In the genomic region with DNA sequence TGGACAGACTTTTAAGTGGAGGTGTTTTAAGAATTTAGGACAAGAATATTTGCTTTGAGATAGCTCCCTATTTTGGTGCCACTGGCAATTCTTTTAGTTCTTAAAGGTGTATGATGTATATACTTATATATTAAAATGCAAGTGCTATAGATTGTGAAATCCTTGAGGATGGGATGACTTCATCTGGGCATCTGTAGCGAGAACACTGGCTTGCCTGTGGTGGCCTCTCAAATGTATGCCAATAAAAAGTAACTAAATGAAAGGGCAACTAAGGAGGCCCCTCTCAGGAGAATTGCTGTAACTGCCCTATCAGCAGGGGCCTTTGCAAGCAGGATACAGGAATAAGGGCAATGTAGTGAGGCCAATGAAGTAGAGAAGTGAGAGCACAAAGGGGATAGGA, we compare ENCODE assay signal across 23 cellular contexts. TPM values are rescaled to one million over a fixed set of nuclear protein-coding genes. Genes with fewer than 3 reads are reported as not detected.
DNase-seq lines count a peak whose midpoint lies in the region; ATAC-seq, FAIRE-seq and TF ChIP-seq lines count a peak whose summit lies in the region.
"Had no signal": no experiment of that assay in that cellular context is flagged by ENCODE, and none has a peak within 500 bp of the region (broad histone marks: within the 10 kb centered on the region; RNA-seq: fewer than 3 reads in every experiment).

No MANE protein-coding gene starts in this region.

- POLR2A ChIA-PET in HepG2 (lab: Yijun Ruan, JAX) (no interaction called here), K562 (lab: Yijun Ruan, JAX) (no interaction called here)
- POLR2A ChIA-PET in CD8-positive, alpha-beta T cell (lab: Charles Lee), result no interaction called here

- FAIRE-seq in HepG2 (lab: Jason Lieb, UNC), result no peak
- no peak for FAIRE-seq in K562 (lab: Jason Lieb, UNC)

- ATAC-seq in HepG2 (no peak), right lobe of liver (no peak), K562 (no peak), naive B cell (ENCODE audit: low read depth in 2 of 2) (no peak), GM19351 (IDR thresholded peaks at IDR 0.05; ENCODE audit: unreplicated experiment) (no peak)
- no peak for ATAC-seq in stimulated activated naive CD8-positive, alpha-beta T cell treated with anti-CD3 and anti-CD28 coated beads, Interleukin-15, amount 100 ng/mL, for 72 hours
- ATAC-seq in CD8-positive, alpha-beta T cell, result no peak
- ATAC-seq: activated CD4-positive, CD25-positive, alpha-beta regulatory T cell treated with anti-CD3 and anti-CD28 coated beads, Interleukin-2, amount 50 U/mL, for 24 hours; activated naive CD8-positive, alpha-beta T cell treated with anti-CD3 and anti-CD28 coated beads, Interleukin-2, amount 50 U/mL, for 24 hours had no signal

- H3K9me1 ChIP-seq in K562 (ENCODE audit: control insufficient read depth, insufficient read depth, low read length), result no peaks in the 10 kb centered on the region

- 72% methylated on average over 1 of the region's 1 CpG for WGBS in HepG2 (ENCODE audit: low lambda C conversion rate)
- WGBS in right lobe of liver (ENCODE audit: insufficient coverage, low coverage, low lambda C conversion rate, missing lambda C conversion rate), result 83% methylated on average over 1 of the region's 1 CpG
- 100% methylated on average over 1 of the region's 1 CpG for WGBS in K562 (ENCODE audit: insufficient coverage, low coverage, missing lambda C conversion rate)

- no peak overlapping the region for H3K27ac ChIP-seq in HepG2 (ENCODE audit: extremely low read length, insufficient read depth, low read length)
- H3K27ac ChIP-seq in right lobe of liver, result no peak overlapping the region
- H3K27ac ChIP-seq in K562 (ENCODE audit: extremely low read depth, low read depth, low read length), result no peak overlapping the region; the same call in 2 of the 3 replicates
- H3K27ac ChIP-seq in CD8-positive, alpha-beta T cell (ENCODE audit: low read depth, low read length), result no peak overlapping the region
- H3K27ac ChIP-seq: esophagus squamous epithelium, hepatocyte, SJSA1, tibial artery had no signal

- H3K79me2 ChIP-seq in HepG2 (ENCODE audit: insufficient read depth, low read length), result peaks cover 20% of the 10 kb centered on the region
- peaks cover 29% of the 10 kb centered on the region for H3K79me2 ChIP-seq in K562 (ENCODE audit: control insufficient read depth, insufficient read depth, low read length)

- H3K4me2 ChIP-seq in HepG2 (ENCODE audit: low read depth, low read length) (peak overlapping the region; percentile 91), K562 (ENCODE audit: insufficient read depth, low read length) (peak overlapping the region; percentile 89; the same call in 1 of the 2 replicates)
- H3K4me2 ChIP-seq: hepatocyte had no signal

- peak overlapping the region in 1 of 3 experiments; percentile 98; a peak in 3 of 6 replicates for H3K4me3 ChIP-seq in HepG2 (replicated peaks in 1 of 3; ENCODE audit: insufficient read depth in 1 of 3, low read depth in 2 of 3, low read length in 3 of 3)
- no peak overlapping the region for H3K4me3 ChIP-seq in right lobe of liver
- no peak overlapping the region for H3K4me3 ChIP-seq in K562
- H3K4me3 ChIP-seq in CD8-positive, alpha-beta T cell (ENCODE audit: low read depth, low read length), result no peak overlapping the region
- H3K4me3 ChIP-seq: esophagus squamous epithelium, hepatocyte, SJSA1 had no signal

- no peaks in the 10 kb centered on the region for H3K36me3 Mint-ChIP-seq in naive B cell
- H3K36me3 Mint-ChIP-seq in CD8-positive, alpha-beta T cell, result peaks cover 6% of the 10 kb centered on the region
- H3K36me3 Mint-ChIP-seq: stimulated activated naive B cell treated with anti-CD40 and anti-IgM and Interleukin-4, amounts not matched to agents 10 μg/mL and 1 μg/mL and 100 μg/mL, for 72 hours had no signal

- TF ChIP-seq EP300 in HepG2 (IDR thresholded peaks at IDR 0.05; ENCODE audit: low read depth in 2 of 2, low read length in 2 of 2) (no peak), HepG2 (CRISPR knock-in tag; IDR thresholded peaks at IDR 0.05; ENCODE audit: borderline replicate concordance) (no peak), K562 (IDR thresholded peaks at IDR 0.05; ENCODE audit: low read length) (no peak)

- H3K27me3 ChIP-seq in HepG2 (ENCODE audit: control insufficient read depth in 1 of 2, insufficient read depth in 2 of 2, low read length in 2 of 2), result no peaks in the 10 kb centered on the region; a peak in 1 of 5 replicates
- no peaks in the 10 kb centered on the region for H3K27me3 ChIP-seq in right lobe of liver
- no peaks in the 10 kb centered on the region for H3K27me3 ChIP-seq in K562 (ENCODE audit: control insufficient read depth in 2 of 2, insufficient read depth in 2 of 2, low read length in 2 of 2)
- H3K27me3 ChIP-seq in CD8-positive, alpha-beta T cell (ENCODE audit: insufficient read depth, low read length), result peaks cover 5% of the 10 kb centered on the region
- H3K27me3 ChIP-seq: breast epithelium, esophagus squamous epithelium, hepatocyte, SJSA1, tibial artery had no signal

- no peak overlapping the region for H3K27ac Mint-ChIP-seq in naive B cell
- H3K27ac Mint-ChIP-seq in stimulated activated naive CD8-positive, alpha-beta T cell treated with anti-CD3 and anti-CD28 coated beads, Interleukin-15, amount 100 ng/mL, for 72 hours, result no peak overlapping the region
- no peak overlapping the region for H3K27ac Mint-ChIP-seq in CD8-positive, alpha-beta T cell
- H3K27ac Mint-ChIP-seq: activated naive CD8-positive, alpha-beta T cell treated with anti-CD3 and anti-CD28 coated beads, Interleukin-2, amount 50 U/mL, for 24 hours; stimulated activated naive B cell treated with anti-CD40 and anti-IgM and Interleukin-4, amounts not matched to agents 10 μg/mL and 1 μg/mL and 100 μg/mL, for 72 hours had no signal

- TF ChIP-seq RAD21 in HepG2 (CRISPR knock-in tag; IDR thresholded peaks at IDR 0.05) (no peak), K562 (CRISPR knock-in tag; conservative IDR thresholded peaks at IDR 0.05 in 1 of 2, IDR thresholded peaks at IDR 0.05 in 1 of 2) (no peak)

- H3K9ac ChIP-seq in HepG2 (ENCODE audit: insufficient read depth, low read depth, low read length) (no peak overlapping the region), K562 (ENCODE audit: insufficient read depth in 1 of 2, low read depth in 2 of 2, low read length in 2 of 2) (no peak overlapping the region)

- in situ Hi-C loops in HepG2 (cut with HindIII; ENCODE audit: extremely low pct_ligation_motif_present, low pct_unique_long_range_greater_than_20kb) (no loop called here), K562 (cut with MboI) (no loop called here), G401 (cut with HindIII; ENCODE audit: low sequenced_read_pairs) (no loop called here)

- H3K27me3 Mint-ChIP-seq in naive B cell, result peaks cover 0 to 11% (median 0%) of the 10 kb centered on the region in 3 donors
- H3K27me3 Mint-ChIP-seq in stimulated activated naive CD8-positive, alpha-beta T cell treated with anti-CD3 and anti-CD28 coated beads, Interleukin-15, amount 100 ng/mL, for 72 hours, result peaks cover 10% of the 10 kb centered on the region
- H3K27me3 Mint-ChIP-seq in CD8-positive, alpha-beta T cell (ENCODE audit: low read depth), result peaks cover 5% of the 10 kb centered on the region
- H3K27me3 Mint-ChIP-seq: activated naive CD8-positive, alpha-beta T cell treated with anti-CD3 and anti-CD28 coated beads, Interleukin-2, amount 50 U/mL, for 24 hours; stimulated activated naive B cell treated with anti-CD40 and anti-IgM and Interleukin-4, amounts not matched to agents 10 μg/mL and 1 μg/mL and 100 μg/mL, for 72 hours had no signal

- no peaks in the 10 kb centered on the region for H3K9me3 Mint-ChIP-seq in naive B cell
- no peaks in the 10 kb centered on the region for H3K9me3 Mint-ChIP-seq in stimulated activated naive CD8-positive, alpha-beta T cell treated with anti-CD3 and anti-CD28 coated beads, Interleukin-15, amount 100 ng/mL, for 72 hours
- H3K9me3 Mint-ChIP-seq in CD8-positive, alpha-beta T cell, result no peaks in the 10 kb centered on the region
- H3K9me3 Mint-ChIP-seq: activated naive CD8-positive, alpha-beta T cell treated with anti-CD3 and anti-CD28 coated beads, Interleukin-2, amount 50 U/mL, for 24 hours; stimulated activated naive B cell treated with anti-CD40 and anti-IgM and Interleukin-4, amounts not matched to agents 10 μg/mL and 1 μg/mL and 100 μg/mL, for 72 hours had no signal

- peak overlapping the region in 5 of 8 donors; percentile 4 to 96 (median 54) for H3K4me3 Mint-ChIP-seq in naive B cell
- no peak overlapping the region for H3K4me3 Mint-ChIP-seq in stimulated activated naive CD8-positive, alpha-beta T cell treated with anti-CD3 and anti-CD28 coated beads, Interleukin-15, amount 100 ng/mL, for 72 hours
- no peak overlapping the region for H3K4me3 Mint-ChIP-seq in CD8-positive, alpha-beta T cell
- H3K4me3 Mint-ChIP-seq: activated naive CD8-positive, alpha-beta T cell treated with anti-CD3 and anti-CD28 coated beads, Interleukin-2, amount 50 U/mL, for 24 hours had no signal

- no peaks in the 10 kb centered on the region for H4K20me1 ChIP-seq in HepG2 (ENCODE audit: insufficient read depth, low read length)
- H4K20me1 ChIP-seq in K562 (replicated peaks; ENCODE audit: control insufficient read depth, insufficient read depth, low read length), result no peaks in the 10 kb centered on the region

- CTCF ChIA-PET in HepG2 (lab: Yijun Ruan, JAX; ENCODE audit: low intra/inter-chr PET ratio, low total read pairs) (no interaction called here), K562 (lab: Yijun Ruan, JAX; ENCODE audit: low intra/inter-chr PET ratio) (no interaction called here)
- CTCF ChIA-PET in CD8-positive, alpha-beta T cell (lab: Charles Lee), result no interaction called here

- H3K9me3 ChIP-seq in HepG2 (ENCODE audit: low read length) (no peaks in the 10 kb centered on the region), right lobe of liver (no peaks in the 10 kb centered on the region), K562 (replicated peaks; ENCODE audit: control insufficient read depth, insufficient read depth, low read depth, low read length) (no peaks in the 10 kb centered on the region)
- no peaks in the 10 kb centered on the region for H3K9me3 ChIP-seq in CD8-positive, alpha-beta T cell (ENCODE audit: low read length)
- H3K9me3 ChIP-seq: breast epithelium, esophagus squamous epithelium, SJSA1, tibial artery had no signal

- TF ChIP-seq POLR2A in HepG2 (IDR thresholded peaks at IDR 0.05; ENCODE audit: insufficient read depth in 1 of 2, low read depth in 2 of 2, low read length in 2 of 2), result no peak
- no peak for TF ChIP-seq POLR2A in right lobe of liver (IDR thresholded peaks at IDR 0.05)
- no peak for TF ChIP-seq POLR2A in K562 (conservative IDR thresholded peaks at IDR 0.05)

- BruUV-seq in HepG2 (replicated peaks; lab: Mats Ljungman, UMichigan), result no TSS peak
- BruUV-seq in K562 (replicated peaks; lab: Mats Ljungman, UMichigan), result no TSS peak

- H2AFZ ChIP-seq in HepG2 (ENCODE audit: low read length) (no peak overlapping the region), K562 (ENCODE audit: low read depth, low read length) (peak overlapping the region; percentile 92)
- H2AFZ ChIP-seq: hepatocyte had no signal

- H3K36me3 ChIP-seq in HepG2 (replicated peaks in 1 of 2; ENCODE audit: control insufficient read depth in 1 of 2, insufficient read depth in 2 of 2, low read length in 2 of 2) (no peaks in the 10 kb centered on the region), right lobe of liver (no peaks in the 10 kb centered on the region), K562 (ENCODE audit: control insufficient read depth, insufficient read depth, low read length) (peaks cover 13% of the 10 kb centered on the region)
- no peaks in the 10 kb centered on the region for H3K36me3 ChIP-seq in CD8-positive, alpha-beta T cell (ENCODE audit: insufficient read depth, low read length)
- H3K36me3 ChIP-seq: breast epithelium, esophagus squamous epithelium, tibial artery had no signal

- DNase-seq in HepG2 (ENCODE audit: low spot score), result no peak
- DNase-seq in right lobe of liver, result no peak
- no peak for DNase-seq in K562 (ENCODE audit: extremely low read depth in 1 of 4, low spot score in 3 of 4)
- no peak for DNase-seq in naive B cell
- no peak for DNase-seq in stimulated activated naive CD8-positive, alpha-beta T cell treated with anti-CD3 and anti-CD28 coated beads, Interleukin-15, amount 100 ng/mL, for 72 hours
- DNase-seq in G401 (ENCODE audit: low spot score), result no peak
- DNase-seq in CD8-positive, alpha-beta T cell, result no peak
- DNase-seq: activated CD8-positive, alpha-beta memory T cell treated with anti-CD3 and anti-CD28 coated beads for 24 hours; activated naive CD8-positive, alpha-beta T cell treated with anti-CD3 and anti-CD28 coated beads, Interleukin-2, amount 50 U/mL, for 24 hours; esophagus squamous epithelium; islet precursor cell; NCI-H1092; NCI-H2081 treated with DMSO at 0.1 percent for 48 hours; NCI-H510A treated with DMSO at 0.1 percent for 48 hours; stimulated activated CD4-positive, alpha-beta T cell treated with anti-CD3 and anti-CD28 coated beads, Interleukin-15, amount 100 ng/mL, for 24 hours; stimulated activated naive B cell treated with anti-CD40 and anti-IgM and Interleukin-4, amounts not matched to agents 10 μg/mL and 1 μg/mL and 100 μg/mL, for 72 hours; T1000; tibial artery had no signal

- H3K4me1 Mint-ChIP-seq in naive B cell, result peaks cover 34 to 44% (median 35%) of the 10 kb centered on the region in 3 donors
- peaks cover 50% of the 10 kb centered on the region for H3K4me1 Mint-ChIP-seq in stimulated activated naive CD8-positive, alpha-beta T cell treated with anti-CD3 and anti-CD28 coated beads, Interleukin-15, amount 100 ng/mL, for 72 hours
- peaks cover 40% of the 10 kb centered on the region for H3K4me1 Mint-ChIP-seq in CD8-positive, alpha-beta T cell (ENCODE audit: low read depth)

- intact Hi-C loops in HepG2 (cut with micrococcal nuclease; ENCODE audit: unreplicated experiment) (no loop called here), right lobe of liver (cut with DNase I) (no loop called here), K562 (cut with micrococcal nuclease) (no loop called here)
- intact Hi-C loops in CD8-positive, alpha-beta T cell (cut with DNase I, micrococcal nuclease), result no loop called here

- TF ChIP-seq CTCF in HepG2 (CRISPR knock-in tag; IDR thresholded peaks at IDR 0.05) (no peak), right lobe of liver (IDR thresholded peaks at IDR 0.05) (no peak), K562 (IDR thresholded peaks at IDR 0.05 in 2 of 3, conservative IDR thresholded peaks at IDR 0.05 in 1 of 3; ENCODE audit: insufficient read depth in 2 of 3, low read depth in 1 of 3, low read length in 3 of 3) (no peak)
- no peak for TF ChIP-seq CTCF in CD8-positive, alpha-beta T cell (IDR thresholded peaks at IDR 0.05)

- H3K4me1 ChIP-seq in HepG2 (ENCODE audit: insufficient read depth, low read length), result peaks cover 44% of the 10 kb centered on the region
- peaks cover 0 to 13% (median 0%) of the 10 kb centered on the region in 4 donors for H3K4me1 ChIP-seq in right lobe of liver
- peaks cover 16 to 35% of the 10 kb centered on the region in 2 experiments for H3K4me1 ChIP-seq in K562 (replicated peaks in 1 of 2; ENCODE audit: control insufficient read depth in 2 of 2, insufficient read depth in 2 of 2, low read length in 2 of 2)
- H3K4me1 ChIP-seq in CD8-positive, alpha-beta T cell (ENCODE audit: insufficient read depth, low read length), result peaks cover 33% of the 10 kb centered on the region

RNA-seq across cellular contexts. Expression of a gene that starts 2.6 kb away (rescaled TPM):
- total RNA-seq in HepG2 (2016; rRNA removed; fragmentation: Illumina TruSeq; extraction: Trizol) (15.6 and 21.2 TPM in 2 replicates), right lobe of liver (1 to 10 TPM; 1.6 to 4.3 (median 3.4) TPM), K562 (2014; rRNA removed) (13.8 and 17.3 TPM in 2 replicates), K562 (2014; rRNA removed; fragmentation: Illumina TruSeq; extraction: Trizol) (35.0 and 39.8 TPM in 2 replicates), K562 (2015; rRNA removed; fragmentation: Illumina TruSeq; extraction: Trizol) (30.6 and 31.9 TPM in 2 replicates), K562 (2021) (18.1 and 18.8 TPM in 2 replicates)
- total RNA-seq in HepG2 (2016; cell fraction: cytosol; rRNA removed; fragmentation: Illumina TruSeq; extraction: Trizol; ENCODE audit: low read depth), result 5.0 and 7.1 TPM in 2 replicates
- 18.0 and 20.6 TPM in 2 replicates for total RNA-seq in HepG2 (2016; cell fraction: insoluble cytoplasmic fraction; rRNA removed; fragmentation: Illumina TruSeq; extraction: Trizol)
- total RNA-seq in HepG2 (2016; cell fraction: membrane; rRNA removed; fragmentation: Illumina TruSeq; extraction: Trizol), result 7.0 and 9.7 TPM in 2 replicates
- 25.7 and 29.0 TPM in 2 replicates for total RNA-seq in HepG2 (2016; cell fraction: nucleus; rRNA removed; fragmentation: Illumina TruSeq; extraction: Trizol)
- polyA plus RNA-seq in HepG2 (2011; rRNA removed) (11.8 and 12.2 TPM in 2 replicates), K562 (2011; rRNA removed) (34.7 and 40.4 TPM in 2 replicates), K562 (2014; fragmentation: Illumina TruSeq; extraction: Trizol) (22.3 and 24.0 TPM in 2 replicates), K562 (2014; fragmentation: Nextera tagmentation; extraction: Ambion mirVana) (10 to 100 TPM in 1 of 2 experiments, 1 to 10 TPM in 1; 9.6 to 15.1 TPM), K562 (2014; rRNA removed) (30.2 and 30.7 TPM in 2 replicates), naive B cell (ENCODE audit: low read depth in 6 of 6) (10 to 100 TPM in 2 of 6 donors, 1 to 10 TPM in 4; 5.2 to 15.2 (median 6.1) TPM)
- polyA plus RNA-seq in HepG2 (2011; cell fraction: cytosol; rRNA removed), result 4.0 and 5.9 TPM in 2 replicates
- 11.5 and 14.3 TPM in 2 replicates for polyA plus RNA-seq in HepG2 (2011; cell fraction: nucleus; rRNA removed)
- 11.8 and 15.7 TPM in 2 replicates for polyA plus RNA-seq in HepG2 (2012)
- 2.6 and 2.8 TPM in 2 replicates for polyA plus RNA-seq in HepG2 (2016; cell fraction: cytosol; fragmentation: Illumina TruSeq; extraction: Trizol; ENCODE audit: low read depth)
- polyA plus RNA-seq in HepG2 (2016; cell fraction: insoluble cytoplasmic fraction; fragmentation: Illumina TruSeq; extraction: Trizol; ENCODE audit: low read depth), result 20.7 and 21.6 TPM in 2 replicates
- polyA plus RNA-seq in HepG2 (2016; cell fraction: membrane; fragmentation: Illumina TruSeq; extraction: Trizol; ENCODE audit: low read depth), result 4.4 and 5.0 TPM in 2 replicates
- polyA plus RNA-seq in HepG2 (2016; cell fraction: nucleus; fragmentation: Illumina TruSeq; extraction: Trizol; ENCODE audit: insufficient read depth, low read depth), result 29.8 and 30.6 TPM in 2 replicates
- polyA minus RNA-seq in HepG2 (2011; rRNA and poly(A)+ RNA removed; ENCODE audit: low replicate concordance), result 5.8 and 11.7 TPM in 2 replicates
- 2.6 and 4.5 TPM in 2 replicates for polyA minus RNA-seq in HepG2 (2011; cell fraction: cytosol; rRNA and poly(A)+ RNA removed)
- polyA minus RNA-seq in HepG2 (2011; cell fraction: nucleus; rRNA and poly(A)+ RNA removed), result 34.9 and 67.8 TPM in 2 replicates
- 19.7 and 76.3 TPM in 2 replicates for total RNA-seq in K562 (2011; cell fraction: chromatin; rRNA removed; ENCODE audit: low replicate concordance)
- 10.5 and 16.2 TPM in 2 replicates for total RNA-seq in K562 (2011; cell fraction: nucleolus; rRNA removed)
- total RNA-seq in K562 (2011; cell fraction: nucleoplasm; rRNA removed), result 25.3 and 42.7 TPM in 2 replicates
- polyA plus RNA-seq in K562 (2011; cell fraction: cytosol; rRNA removed), result 7.1 and 11.6 TPM in 2 replicates
- polyA plus RNA-seq in K562 (2011; cell fraction: nucleus; rRNA removed), result 24.8 and 29.6 TPM in 2 replicates
- polyA plus RNA-seq in K562 (2012), result 13.8 and 14.9 TPM in 2 replicates
- polyA minus RNA-seq in K562 (2011; rRNA and poly(A)+ RNA removed), result 26.1 and 27.0 TPM in 2 replicates
- polyA minus RNA-seq in K562 (2011; cell fraction: cytosol; rRNA and poly(A)+ RNA removed), result 5.6 and 8.6 TPM in 2 replicates
- 30.6 and 48.5 TPM in 2 replicates for polyA minus RNA-seq in K562 (2011; cell fraction: nucleus; rRNA and poly(A)+ RNA removed)
- total RNA-seq in G401 (2014; rRNA removed; shearing (Covaris generic)), result 17.4 and 22.2 TPM in 2 replicates
- 10 to 100 TPM; 15.7 to 17.0 TPM for total RNA-seq in CD8-positive, alpha-beta T cell

Comparison
In these comparisons a context has a peak if more than half of its experiments do, and no peak if none do; other contexts are left out.
1. H3K4me3 Mint-ChIP-seq: peak in naive B cell (5 of 8); none in stimulated activated naive CD8-positive, alpha-beta T cell treated with anti-CD3 and anti-CD28 coated beads, Interleukin-15, amount 100 ng/mL, for 72 hours (0 of 2) and CD8-positive, alpha-beta T cell (single experiment).